ENCODE assay signal across 8 cellular contexts in genomic region chr7:130996205-130996840, GRCh38.
A peak's percentile ranks its signal among the peaks of the same experiment; 100 is the strongest.
DNase-seq lines count a peak whose midpoint lies in the region; ATAC-seq and TF ChIP-seq lines count a peak whose summit lies in the region.

No MANE protein-coding gene starts in this region.

- H3K27ac ChIP-seq in mammary epithelial cell (ENCODE audit: insufficient read depth, low read depth, low read length) (peak overlapping the region; percentile 97), upper lobe of left lung (peak overlapping the region; percentile 64 to 72 (median 66))

- 11% methylated on average over 4 of the region's 5 CpGs for WGBS in mammary epithelial cell (ENCODE audit: low coverage, missing lambda C conversion rate)
- WGBS in upper lobe of left lung, 2 donors, result 24 to 33% methylated on average over 5 of the region's 5 CpGs

- intact Hi-C loops in activated naive CD4-positive, alpha-beta T cell treated with anti-CD3 and anti-CD28 coated beads for 36 hours (cut with micrococcal nuclease), result loop anchor here (2.0 kb wide), 1 partner anchor 14 kb away; no protein-coding TSS in a partner anchor
- intact Hi-C loops in mammary epithelial cell (cut with micrococcal nuclease) (loop anchor here (2.0 kb wide), 1 partner anchor 36 kb away; no protein-coding TSS in a partner anchor), mucosa of descending colon (cut with DNase I, micrococcal nuclease) (no loop called here)

- H4K20me1 ChIP-seq in mammary epithelial cell (ENCODE audit: insufficient read depth, low read length), result no peaks in the 10 kb centered on the region

- dilution Hi-C loops in mammary epithelial cell (cut with HindIII; ENCODE audit: low sequenced_read_pairs), result loop anchor here (5.0 kb wide), 1 partner anchor 34 kb away; no protein-coding TSS in a partner anchor

- H3K4me1 ChIP-seq in mammary epithelial cell (ENCODE audit: insufficient read depth, low read length) (peaks cover 69% of the 10 kb centered on the region), mucosa of descending colon (ENCODE audit: low read depth) (peaks cover 72% of the 10 kb centered on the region), upper lobe of left lung (peaks cover 63 to 78% (median 73%) of the 10 kb centered on the region in 4 donors)

- H2AFZ ChIP-seq in mammary epithelial cell (ENCODE audit: low read depth, low read length), result peak overlapping the region; percentile 14

- no peaks in the 10 kb centered on the region for H3K27me3 Mint-ChIP-seq in activated naive CD4-positive, alpha-beta T cell treated with anti-CD3 and anti-CD28 coated beads for 36 hours (ENCODE audit: low read depth)

- no peak for TF ChIP-seq POLR2A in upper lobe of left lung (IDR thresholded peaks at IDR 0.05)

- peak overlapping the region; percentile 49 for H3K4me2 ChIP-seq in mammary epithelial cell (ENCODE audit: insufficient read depth, low read depth, low read length)

- BruUV-seq in mammary epithelial cell (replicated peaks; lab: Mats Ljungman, UMichigan), result TSS peak; percentile 30

- H3K36me3 ChIP-seq in mammary epithelial cell (ENCODE audit: insufficient read depth, low read length) (no peaks in the 10 kb centered on the region), mucosa of descending colon (ENCODE audit: low read depth) (no peaks in the 10 kb centered on the region), upper lobe of left lung (peaks cover 0 to 39% (median 10%) of the 10 kb centered on the region in 4 donors)

- no peaks in the 10 kb centered on the region for H3K27me3 ChIP-seq in mammary epithelial cell (ENCODE audit: insufficient read depth, low read length)
- H3K27me3 ChIP-seq in upper lobe of left lung, result no peaks in the 10 kb centered on the region

- TF ChIP-seq CTCF in mammary epithelial cell (conservative IDR thresholded peaks at IDR 0.05 in 1 of 2, IDR thresholded peaks at IDR 0.05 in 1 of 2; ENCODE audit: extremely low read depth in 1 of 2, insufficient read depth in 1 of 2, low read depth in 1 of 2, low read length in 2 of 2), result peak in 1 of 2 donors; percentile 2
- no peak for TF ChIP-seq CTCF in mucosa of descending colon (IDR thresholded peaks at IDR 0.05)
- no peak for TF ChIP-seq CTCF in upper lobe of left lung (IDR thresholded peaks at IDR 0.05)

- H3K9ac ChIP-seq in mammary epithelial cell (ENCODE audit: insufficient read depth, low read length), result peak overlapping the region; percentile 83

- peaks cover 9% of the 10 kb centered on the region for H3K36me3 Mint-ChIP-seq in activated naive CD4-positive, alpha-beta T cell treated with anti-CD3 and anti-CD28 coated beads for 36 hours (ENCODE audit: low read depth)

- H3K9me3 Mint-ChIP-seq in activated naive CD4-positive, alpha-beta T cell treated with anti-CD3 and anti-CD28 coated beads for 36 hours, result no peaks in the 10 kb centered on the region

- in situ Hi-C loops in mammary epithelial cell (cut with MboI; ENCODE audit: low sequenced_read_pairs in 2 of 2), result no loop called here

- H3K27ac Mint-ChIP-seq in activated naive CD4-positive, alpha-beta T cell treated with anti-CD3 and anti-CD28 coated beads for 36 hours, result peak overlapping the region; percentile 90

- DNase-seq in activated naive CD4-positive, alpha-beta T cell treated with anti-CD3 and anti-CD28 coated beads for 36 hours, result no peak
- no peak for DNase-seq in activated naive CD4-positive, alpha-beta T cell (lab: John Stamatoyannopoulos, UW)
- no peak for DNase-seq in mammary epithelial cell
- DNase-seq in mucosa of descending colon, result no peak
- DNase-seq in upper lobe of left lung, result no peak
- DNase-seq in Ammon's horn (ENCODE audit: low spot score), result no peak
- no peak for DNase-seq in hepatic stellate cell (ENCODE audit: low spot score)
- DNase-seq in Kasumi-1 (lab: John Stamatoyannopoulos, UW), result no peak

- peak in 2 of 4 donors; percentile 8 to 38 for TF ChIP-seq EP300 in upper lobe of left lung (IDR thresholded peaks at IDR 0.05)

- H3K9me3 ChIP-seq in mammary epithelial cell (replicated peaks; ENCODE audit: insufficient read depth, low read length) (no peaks in the 10 kb centered on the region), mucosa of descending colon (no peaks in the 10 kb centered on the region), upper lobe of left lung (no peaks in the 10 kb centered on the region)

- H3K4me3 ChIP-seq in mammary epithelial cell (replicated peaks in 1 of 3; ENCODE audit: insufficient read depth in 1 of 3, low read depth in 2 of 3, low read length in 3 of 3), result no peak overlapping the region
- no peak overlapping the region for H3K4me3 ChIP-seq in mucosa of descending colon
- H3K4me3 ChIP-seq in upper lobe of left lung, result no peak overlapping the region

- CTCF ChIA-PET in activated naive CD4-positive, alpha-beta T cell treated with anti-CD3 and anti-CD28 coated beads for 36 hours (lab: Charles Lee), result interaction anchor here (0.6 to 4.0 kb wide), 7 partner anchors 8 to 99 kb away, joined by 3 to 54 read pairs (median 4); no protein-coding TSS in a partner anchor
- CTCF ChIA-PET in mammary epithelial cell (lab: Charles Lee; ENCODE audit: low non-redundant PET), result interaction anchor here (0.6 kb wide), 2 partner anchors 15 to 121 kb away, joined by 3 read pairs; no protein-coding TSS in a partner anchor

- ATAC-seq in mucosa of descending colon (peak; percentile 51), upper lobe of left lung (ENCODE audit: low FRiP score in 2 of 2) (no peak)

- H3K4me3 Mint-ChIP-seq in activated naive CD4-positive, alpha-beta T cell treated with anti-CD3 and anti-CD28 coated beads for 36 hours, result peak overlapping the region; percentile 59

- peaks cover 20% of the 10 kb centered on the region for H3K79me2 ChIP-seq in mammary epithelial cell (ENCODE audit: insufficient read depth, low read length)

- H3K4me1 Mint-ChIP-seq in activated naive CD4-positive, alpha-beta T cell treated with anti-CD3 and anti-CD28 coated beads for 36 hours (ENCODE audit: low read depth), result peaks cover 80% of the 10 kb centered on the region

Comparison
In these comparisons a context has a peak if more than half of its experiments do, and no peak if none do; other contexts are left out.
1. intact Hi-C loops: an anchor here in activated naive CD4-positive, alpha-beta T cell treated with anti-CD3 and anti-CD28 coated beads for 36 hours (2.0 kb wide) and mammary epithelial cell (2.0 kb wide); none called in mucosa of descending colon.